15 cellular contexts compared by ENCODE assay signal in the genomic region with DNA sequence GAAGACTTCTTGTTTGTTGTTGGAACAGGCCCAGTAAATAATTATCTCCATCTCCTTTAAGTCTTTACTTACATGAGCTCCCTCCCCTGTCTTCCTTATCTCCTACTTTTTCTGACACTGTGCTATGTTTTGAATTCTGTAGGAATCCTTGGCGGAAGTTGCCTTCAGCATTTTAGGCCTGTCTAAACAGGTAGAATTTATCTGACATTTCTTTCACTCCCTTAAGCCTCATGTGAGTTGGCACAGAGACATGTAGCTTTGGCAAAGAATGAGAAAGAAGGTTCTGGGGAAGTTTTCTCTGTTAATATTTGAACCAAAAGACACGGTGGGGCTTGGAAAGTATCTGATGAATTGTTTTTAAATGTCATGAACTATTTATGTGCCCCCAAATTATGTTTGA. TPM values are rescaled to one million over a fixed set of nuclear protein-coding genes. Genes with fewer than 3 reads are reported as not detected.
DNase-seq lines count a peak whose midpoint lies in the region; ATAC-seq lines count a peak whose summit lies in the region.
"Had no signal": no experiment of that assay in that cellular context is flagged by ENCODE, and none has a peak within 500 bp of the region (broad histone marks: within the 10 kb centered on the region; RNA-seq: fewer than 3 reads in every experiment).

No MANE protein-coding gene starts in this region.

- H3K27ac Mint-ChIP-seq in activated CD8-positive, alpha-beta memory T cell treated with anti-CD3 and anti-CD28 coated beads, Interleukin-2, amount 10 ng/mL, durations not matched to agents 7 days and 5 days: peak overlapping the region; percentile 74
- peak overlapping the region; percentile 57 for H3K27ac Mint-ChIP-seq in stimulated activated memory B cell treated with anti-CD40 and anti-IgM and Interleukin-4, amounts not matched to agents 10 μg/mL and 1 μg/mL and 100 μg/mL, for 72 hours

- no peak for ATAC-seq in activated CD8-positive, alpha-beta memory T cell treated with anti-CD3 and anti-CD28 coated beads, Interleukin-2, amount 10 ng/mL, durations not matched to agents 7 days and 5 days
- no peak for ATAC-seq in stimulated activated memory B cell treated with anti-CD40 and anti-IgM and Interleukin-4, amounts not matched to agents 10 μg/mL and 1 μg/mL and 100 μg/mL, for 72 hours
- ATAC-seq: mucosa of descending colon had no signal

- no peaks in the 10 kb centered on the region for H3K27me3 Mint-ChIP-seq in activated CD8-positive, alpha-beta memory T cell treated with anti-CD3 and anti-CD28 coated beads, Interleukin-2, amount 10 ng/mL, durations not matched to agents 7 days and 5 days
- no peaks in the 10 kb centered on the region for H3K27me3 Mint-ChIP-seq in stimulated activated memory B cell treated with anti-CD40 and anti-IgM and Interleukin-4, amounts not matched to agents 10 μg/mL and 1 μg/mL and 100 μg/mL, for 72 hours

- DNase-seq in activated CD8-positive, alpha-beta memory T cell treated with anti-CD3 and anti-CD28 coated beads, Interleukin-2, amount 10 ng/mL, durations not matched to agents 7 days and 5 days: no peak
- DNase-seq in activated CD8-positive, alpha-beta memory T cell treated with anti-CD3 and anti-CD28 coated beads, Interleukin-2, amount 50 U/mL, for 4 hours: no peak
- DNase-seq in amniotic epithelial cell (ENCODE audit: low read depth) (peak; percentile 43), kidney tubule cell (ENCODE audit: low spot score) (peak; percentile 34), iPS-NIHi11 (ENCODE audit: low spot score) (no peak)
- no peak for DNase-seq in stimulated activated CD8-positive, alpha-beta memory T cell treated with anti-CD3 and anti-CD28 coated beads, Interleukin-4, amount 100 ng/mL, for 48 hours
- no peak for DNase-seq in effector CD8-positive, alpha-beta T cell (lab: John Stamatoyannopoulos, UW)
- DNase-seq: activated naive CD4-positive, alpha-beta T cell treated with anti-CD3 and anti-CD28 coated beads, Interleukin-2, amount 50 U/mL, for 16 hours; Caco-2; endodermal cell; GF-D8; mucosa of descending colon; NCI-H1105 treated with DMSO at 0.1 percent for 48 hours; posterior cingulate gyrus had no signal

- H3K4me1 Mint-ChIP-seq in activated CD8-positive, alpha-beta memory T cell treated with anti-CD3 and anti-CD28 coated beads, Interleukin-2, amount 10 ng/mL, durations not matched to agents 7 days and 5 days: peaks cover 74% of the 10 kb centered on the region
- H3K4me1 Mint-ChIP-seq in stimulated activated memory B cell treated with anti-CD40 and anti-IgM and Interleukin-4, amounts not matched to agents 10 μg/mL and 1 μg/mL and 100 μg/mL, for 72 hours: peaks cover 52% of the 10 kb centered on the region

- H3K4me3 Mint-ChIP-seq in activated CD8-positive, alpha-beta memory T cell treated with anti-CD3 and anti-CD28 coated beads, Interleukin-2, amount 10 ng/mL, durations not matched to agents 7 days and 5 days: no peak overlapping the region
- no peak overlapping the region for H3K4me3 Mint-ChIP-seq in stimulated activated memory B cell treated with anti-CD40 and anti-IgM and Interleukin-4, amounts not matched to agents 10 μg/mL and 1 μg/mL and 100 μg/mL, for 72 hours
- H3K4me3 Mint-ChIP-seq: endodermal cell had no signal

- no peaks in the 10 kb centered on the region for H3K9me3 Mint-ChIP-seq in activated CD8-positive, alpha-beta memory T cell treated with anti-CD3 and anti-CD28 coated beads, Interleukin-2, amount 10 ng/mL, durations not matched to agents 7 days and 5 days (ENCODE audit: low read depth)
- H3K9me3 Mint-ChIP-seq in stimulated activated memory B cell treated with anti-CD40 and anti-IgM and Interleukin-4, amounts not matched to agents 10 μg/mL and 1 μg/mL and 100 μg/mL, for 72 hours: no peaks in the 10 kb centered on the region
- H3K9me3 Mint-ChIP-seq: endodermal cell had no signal

- CTCF ChIA-PET in activated CD8-positive, alpha-beta memory T cell treated with anti-CD3 and anti-CD28 coated beads, Interleukin-2, amount 10 ng/mL, durations not matched to agents 7 days and 5 days (lab: Charles Lee): interaction anchor here (0.8 to 5.2 kb wide), 7 partner anchors 10 to 85 kb away, joined by 4 to 31 read pairs (median 5); no protein-coding TSS in a partner anchor

- peaks cover 44% of the 10 kb centered on the region for H3K36me3 Mint-ChIP-seq in activated CD8-positive, alpha-beta memory T cell treated with anti-CD3 and anti-CD28 coated beads, Interleukin-2, amount 10 ng/mL, durations not matched to agents 7 days and 5 days
- H3K36me3 Mint-ChIP-seq in stimulated activated memory B cell treated with anti-CD40 and anti-IgM and Interleukin-4, amounts not matched to agents 10 μg/mL and 1 μg/mL and 100 μg/mL, for 72 hours: peaks cover 4% of the 10 kb centered on the region

RNA-seq across cellular contexts. Expression of a gene that starts 8.1 kb away (rescaled TPM):
- 10 to 100 TPM; 67.2 to 83.8 TPM for total RNA-seq in activated CD8-positive, alpha-beta memory T cell treated with anti-CD3 and anti-CD28 coated beads, Interleukin-2, amount 10 ng/mL, durations not matched to agents 7 days and 5 days

Comparison
In these comparisons a context has a peak if more than half of its experiments do, and no peak if none do; other contexts are left out.
1. DNase-seq: peak in amniotic epithelial cell (single experiment) and kidney tubule cell (single experiment); none in activated CD8-positive, alpha-beta memory T cell treated with anti-CD3 and anti-CD28 coated beads, Interleukin-2, amount 10 ng/mL, durations not matched to agents 7 days and 5 days (single experiment), activated CD8-positive, alpha-beta memory T cell treated with anti-CD3 and anti-CD28 coated beads, Interleukin-2, amount 50 U/mL, for 4 hours (single experiment), stimulated activated CD8-positive, alpha-beta memory T cell treated with anti-CD3 and anti-CD28 coated beads, Interleukin-4, amount 100 ng/mL, for 48 hours (single experiment), effector CD8-positive, alpha-beta T cell (single experiment) and iPS-NIHi11 (single experiment).